13 cellular contexts compared by ENCODE assay signal in genomic region chr5:151048526-151048925, GRCh38. TPM values are rescaled to one million over a fixed set of nuclear protein-coding genes. Genes with fewer than 3 reads are reported as not detected.
A peak's percentile ranks its signal among the peaks of the same experiment; 100 is the strongest.
DNase-seq lines count a peak whose midpoint lies in the region; ATAC-seq, FAIRE-seq and TF ChIP-seq lines count a peak whose summit lies in the region.
"Had no signal": no experiment of that assay in that cellular context is flagged by ENCODE, and none has a peak within 500 bp of the region (broad histone marks: within the 10 kb centered on the region; RNA-seq: fewer than 3 reads in every experiment).

No MANE protein-coding gene starts in this region.

- no peaks in the 10 kb centered on the region for H3K27me3 Mint-ChIP-seq in natural killer cell treated with Interleukin-12 subunit alpha and Interleukin-12 subunit beta and Interleukin-15 and Interleukin-18, amount 100 ng/mL, for 72 hours

- DNase-seq in A673 (ENCODE audit: low spot score) (no peak), GM13977 (ENCODE audit: low spot score) (no peak), hepatocyte (ENCODE audit: low spot score) (no peak), urothelium cell line (ENCODE audit: low spot score) (no peak)
- no peak for DNase-seq in natural killer cell treated with Interleukin-12 subunit alpha and Interleukin-12 subunit beta and Interleukin-15 and Interleukin-18, amount 100 ng/mL, for 72 hours (ENCODE audit: low spot score)
- DNase-seq: left ventricle myocardium inferior, NCI-H1048 had no signal

- H3K9me3 ChIP-seq in A673 (ENCODE audit: low read depth, low read length, poor library complexity, severe bottlenecking) (no peaks in the 10 kb centered on the region), hepatocyte (ENCODE audit: low read depth) (no peaks in the 10 kb centered on the region)
- H3K9me3 ChIP-seq: left ventricle myocardium inferior had no signal

- in situ Hi-C loops in GM13977 (cut with MboI; ENCODE audit: low pct_unique_long_range_greater_than_20kb, low sequenced_read_pairs, unreplicated experiment) = no loop called here

- peaks cover 30% of the 10 kb centered on the region for H3K36me3 Mint-ChIP-seq in natural killer cell treated with Interleukin-12 subunit alpha and Interleukin-12 subunit beta and Interleukin-15 and Interleukin-18, amount 100 ng/mL, for 72 hours

- no peak for ATAC-seq in HG02588 (IDR thresholded peaks at IDR 0.05; ENCODE audit: unreplicated experiment)
- ATAC-seq in natural killer cell treated with Interleukin-12 subunit alpha and Interleukin-12 subunit beta and Interleukin-15 and Interleukin-18, amount 100 ng/mL, for 72 hours = no peak
- no peak for ATAC-seq in GM18511 (IDR thresholded peaks at IDR 0.05; ENCODE audit: unreplicated experiment)

- H3K4me1 ChIP-seq in A673 (ENCODE audit: insufficient read depth, low read length, poor library complexity, severe bottlenecking) = no peaks in the 10 kb centered on the region
- H3K4me1 ChIP-seq in hepatocyte (ENCODE audit: insufficient read depth) = no peaks in the 10 kb centered on the region

- CTCF ChIA-PET in A673 (lab: Charles Lee) = interaction anchor here (1.6 to 2.6 kb wide), 2 partner anchors 67 to 116 kb away, joined by 3 to 9 read pairs; no protein-coding TSS in a partner anchor

- H4K20me1 ChIP-seq in hepatocyte (ENCODE audit: insufficient read depth, poor library complexity, severe bottlenecking) = no peaks in the 10 kb centered on the region

- TF ChIP-seq CTCF in A673 (conservative IDR thresholded peaks at IDR 0.05; ENCODE audit: low read depth, low read length) = 0 out of 2 replicates have a peak, but pooled peaks have one; percentile 22
- TF ChIP-seq CTCF in GM13977 (IDR thresholded peaks at IDR 0.05; ENCODE audit: extremely low read depth, insufficient read depth, missing control alignments) = peak; percentile 27
- TF ChIP-seq CTCF in WI38 (IDR thresholded peaks at IDR 0.05; ENCODE audit: low read depth, low read length) = peak; percentile 31; the same call in 1 of the 2 replicates
- peak; percentile 25 for TF ChIP-seq CTCF in hepatocyte (IDR thresholded peaks at IDR 0.05; ENCODE audit: poor library complexity)

- FAIRE-seq in urothelium cell line (lab: Jason Lieb, UNC) = no peak
- FAIRE-seq: GM18507 had no signal

- no peak overlapping the region for H2AFZ ChIP-seq in hepatocyte

- 78% methylated on average over 7 of the region's 7 CpGs for WGBS in hepatocyte (ENCODE audit: low lambda C conversion rate, missing lambda C conversion rate)

- no peaks in the 10 kb centered on the region for H3K79me2 ChIP-seq in hepatocyte

- no TSS peak for BruUV-seq in A673 (replicated peaks; lab: Mats Ljungman, UMichigan)

- H3K27ac Mint-ChIP-seq in natural killer cell treated with Interleukin-12 subunit alpha and Interleukin-12 subunit beta and Interleukin-15 and Interleukin-18, amount 100 ng/mL, for 72 hours = peak overlapping the region in 1 of 2 donors; percentile 6

- H3K36me3 ChIP-seq in A673 (ENCODE audit: insufficient read depth, low read length, poor library complexity, severe bottlenecking) (no peaks in the 10 kb centered on the region), hepatocyte (replicated peaks; ENCODE audit: insufficient read depth, low read depth) (no peaks in the 10 kb centered on the region)

- H3K27ac ChIP-seq in A673 (ENCODE audit: low read depth, low read length, poor library complexity, severe bottlenecking) (no peak overlapping the region), hepatocyte (no peak overlapping the region)
- H3K27ac ChIP-seq: epithelial cell of prostate had no signal

- H3K27me3 ChIP-seq in A673 (replicated peaks; ENCODE audit: insufficient read depth, low read depth, low read length, poor library complexity) = no peaks in the 10 kb centered on the region
- H3K27me3 ChIP-seq in hepatocyte = no peaks in the 10 kb centered on the region

- peaks cover 8 to 20% of the 10 kb centered on the region in 2 donors for H3K4me1 Mint-ChIP-seq in natural killer cell treated with Interleukin-12 subunit alpha and Interleukin-12 subunit beta and Interleukin-15 and Interleukin-18, amount 100 ng/mL, for 72 hours (ENCODE audit: low read depth in 2 of 2)

- no peaks in the 10 kb centered on the region for H3K9me3 Mint-ChIP-seq in natural killer cell treated with Interleukin-12 subunit alpha and Interleukin-12 subunit beta and Interleukin-15 and Interleukin-18, amount 100 ng/mL, for 72 hours
- H3K9me3 Mint-ChIP-seq: CD14-positive monocyte had no signal

- POLR2A ChIA-PET in A673 (lab: Charles Lee; ENCODE audit: low non-redundant PET) = no interaction called here

- H3K4me3 Mint-ChIP-seq in natural killer cell treated with Interleukin-12 subunit alpha and Interleukin-12 subunit beta and Interleukin-15 and Interleukin-18, amount 100 ng/mL, for 72 hours = no peak overlapping the region
- H3K4me3 Mint-ChIP-seq: CD14-positive monocyte had no signal

- H3K4me2 ChIP-seq in hepatocyte = no peak overlapping the region

- intact Hi-C loops in A673 (cut with micrococcal nuclease; ENCODE audit: unreplicated experiment) = no loop called here

- no peaks in the 10 kb centered on the region for H3K9me2 ChIP-seq in hepatocyte (replicated peaks; ENCODE audit: insufficient read depth)

- H3K4me3 ChIP-seq in A673 (ENCODE audit: low read depth, low read length, poor library complexity, severe bottlenecking) = no peak overlapping the region
- no peak overlapping the region for H3K4me3 ChIP-seq in WI38 (ENCODE audit: low read depth, low read length)
- no peak overlapping the region for H3K4me3 ChIP-seq in hepatocyte
- H3K4me3 ChIP-seq: left ventricle myocardium inferior had no signal

RNA-seq across cellular contexts. Expression of gene GPX3, which starts 28.1 kb away (rescaled TPM):
- 0.19 and 0.24 TPM in 2 replicates for total RNA-seq in A673 (2021)
- 40.9 and 58.6 TPM in 2 replicates for total RNA-seq in hepatocyte
- polyA plus RNA-seq in hepatocyte = 66.2 and 69.9 TPM in 2 replicates
- total RNA-seq in natural killer cell treated with Interleukin-12 subunit alpha and Interleukin-12 subunit beta and Interleukin-15 and Interleukin-18, amount 100 ng/mL, for 72 hours = not detected

RNA-seq across cellular contexts. Expression of gene TNIP1, which starts 32.3 kb away (rescaled TPM):
- total RNA-seq in A673 (2021) (33.3 and 37.3 TPM in 2 replicates), hepatocyte (54.3 and 64.6 TPM in 2 replicates)
- polyA plus RNA-seq in hepatocyte = 48.0 and 57.0 TPM in 2 replicates
- 100 to 1,000 TPM; 154 to 260 TPM for total RNA-seq in natural killer cell treated with Interleukin-12 subunit alpha and Interleukin-12 subunit beta and Interleukin-15 and Interleukin-18, amount 100 ng/mL, for 72 hours

Comparison
In these comparisons a context has a peak if more than half of its experiments do, and no peak if none do; other contexts are left out.
1. RNA of gene GPX3, which starts 28.1 kb away (total RNA-seq): 40.9 to 58.6 TPM in hepatocyte; not detected in natural killer cell treated with Interleukin-12 subunit alpha and Interleukin-12 subunit beta and Interleukin-15 and Interleukin-18, amount 100 ng/mL, for 72 hours and 0.19 to 0.24 TPM in A673; every median in the first group is over 10 times any median in the second.
2. Peak in every context shown above with its lines, with median percentiles within 50 percentile points of each other: CTCF ChIP-seq.